11 cellular contexts compared by ENCODE assay signal in genomic region chr3:4989649-4989966, GRCh38. TPM values are rescaled to one million over a fixed set of nuclear protein-coding genes. Genes with fewer than 3 reads are reported as not detected.
DNase-seq lines count a peak whose midpoint lies in the region; ATAC-seq, FAIRE-seq and TF ChIP-seq lines count a peak whose summit lies in the region.
"Had no signal": no experiment of that assay in that cellular context is flagged by ENCODE, and none has a peak within 500 bp of the region (broad histone marks: within the 10 kb centered on the region; RNA-seq: fewer than 3 reads in every experiment).

No MANE protein-coding gene starts in this region.

- no peak overlapping the region for H3K14ac ChIP-seq in H9 (ENCODE audit: insufficient read depth, low read length)

- no peak overlapping the region for H4K8ac ChIP-seq in H9 (replicated peaks; ENCODE audit: insufficient read length, low read depth, low read length)

- H4K5ac ChIP-seq in H9 (ENCODE audit: insufficient read length, low read depth, low read length) = no peak overlapping the region

- POLR2A ChIA-PET in A549 (lab: Yijun Ruan, JAX) = interaction anchor here (13.9 kb wide), 1 partner anchor 34 kb away, joined by 367 read pairs; no protein-coding TSS in a partner anchor

- no peak overlapping the region for H2AFZ ChIP-seq in H9 (ENCODE audit: low read length)

- peak overlapping the region; percentile 96 to 98 for H3K27ac ChIP-seq in A549
- no peak overlapping the region for H3K27ac ChIP-seq in H9 (ENCODE audit: insufficient read length, low read depth, low read length)
- peak overlapping the region; percentile 100 for H3K27ac ChIP-seq in psoas muscle

- no peaks in the 10 kb centered on the region for H4K20me1 ChIP-seq in H9 (ENCODE audit: control insufficient read depth, insufficient read depth, insufficient read length)

- H4K91ac ChIP-seq in H9 (ENCODE audit: insufficient read length, low read depth, low read length) = no peak overlapping the region

- H3K27ac Mint-ChIP-seq in H9 = no peak overlapping the region
- peak overlapping the region; percentile 80 for H3K27ac Mint-ChIP-seq in dendritic cell treated with granulocyte-macrophage colony-stimulating factor and Interleukin-4, amounts not matched to agents 40 ng/mL and 50 ng/mL, for 4 days

- no peaks in the 10 kb centered on the region for H3K79me2 ChIP-seq in H9 (ENCODE audit: insufficient read depth, low read length)

- no peak overlapping the region for H3K4ac ChIP-seq in H9 (ENCODE audit: low read depth, low read length)

- peaks cover 82% of the 10 kb centered on the region for H3K4me1 ChIP-seq in A549
- H3K4me1 ChIP-seq in H9 (ENCODE audit: insufficient read depth, low read length) = peaks cover 3% of the 10 kb centered on the region; the same call in 1 of the 2 replicates
- peaks cover 62% of the 10 kb centered on the region for H3K4me1 ChIP-seq in psoas muscle

- DNase-seq in A549 (ENCODE audit: low read depth in 1 of 2, low spot score in 1 of 2) (no peak), H9 (no peak), psoas muscle (no peak), SK-N-DZ (ENCODE audit: low spot score) (no peak), dedifferentiated amniotic fluid mesenchymal stem cell (ENCODE audit: extremely low spot score) (no peak)
- DNase-seq in stimulated activated CD4-positive, alpha-beta T cell treated with anti-CD3 and anti-CD28 coated beads, Interleukin-2, amount 100 ng/mL, for 48 hours = no peak
- DNase-seq: NCI-H1694 treated with DMSO at 0.1 percent for 48 hours; stimulated activated CD4-positive, alpha-beta T cell treated with anti-CD3 and anti-CD28 coated beads, Interleukin-12 subunit alpha, Interleukin-12 subunit beta, amount 100 ng/mL, for 4 hours had no signal

- H3K56ac ChIP-seq in H9 (ENCODE audit: insufficient read length, low read depth, low read length) = no peak overlapping the region

- H3K4me1 Mint-ChIP-seq in H9 = peaks cover 14 to 19% of the 10 kb centered on the region in 2 experiments
- H3K4me1 Mint-ChIP-seq in dendritic cell treated with granulocyte-macrophage colony-stimulating factor and Interleukin-4, amounts not matched to agents 40 ng/mL and 50 ng/mL, for 4 days (ENCODE audit: low read depth) = peaks cover 55% of the 10 kb centered on the region

- peak overlapping the region; percentile 26 for H2BK20ac ChIP-seq in H9 (ENCODE audit: low read depth, low read length, poor library complexity, severe bottlenecking)

- no peak overlapping the region for H3K18ac ChIP-seq in H9 (ENCODE audit: insufficient read length, low read depth, low read length)

- CTCF ChIA-PET in A549 (lab: Yijun Ruan, JAX) = interaction anchor here (1.2 to 17.8 kb wide), 3 partner anchors 13 to 273 kb away, joined by 3 to 602 read pairs (median 445); no protein-coding TSS in a partner anchor

- 84% methylated on average over 2 of the region's 2 CpGs for WGBS in A549 (ENCODE audit: missing lambda C conversion rate)
- no CpG with 5 or more reads among the region's 2 CpGs for WGBS in H9 (ENCODE audit: extremely low coverage, insufficient read length, low lambda C conversion rate)
- WGBS in psoas muscle, 3 donors = 64 to 76% (median 65%) methylated on average over 2 of the region's 2 CpGs

- H2BK12ac ChIP-seq in H9 (ENCODE audit: insufficient read length, low read depth, low read length) = no peak overlapping the region

- no peaks in the 10 kb centered on the region for H3K79me1 ChIP-seq in H9 (ENCODE audit: insufficient read depth, low read depth, low read length, poor library complexity, severe bottlenecking)

- H3K23me2 ChIP-seq in H9 (ENCODE audit: insufficient read length, low read depth, low read length, poor library complexity, severe bottlenecking) = peaks cover 4% of the 10 kb centered on the region

- FAIRE-seq in A549 (lab: Jason Lieb, UNC) = no peak

- no peaks in the 10 kb centered on the region for H3K36me3 Mint-ChIP-seq in H9 (ENCODE audit: insufficient read depth in 1 of 3, low read depth in 3 of 3)
- H3K36me3 Mint-ChIP-seq in dendritic cell treated with granulocyte-macrophage colony-stimulating factor and Interleukin-4, amounts not matched to agents 40 ng/mL and 50 ng/mL, for 4 days (ENCODE audit: low read depth) = peaks cover 16% of the 10 kb centered on the region

- H3K4me2 ChIP-seq in A549 (peak overlapping the region; percentile 5; the same call in 1 of the 3 replicates), H9 (ENCODE audit: insufficient read depth, insufficient read length, low read length) (no peak overlapping the region)

- H3K4me3 ChIP-seq in A549 (no peak overlapping the region), psoas muscle (no peak overlapping the region)

- H2BK5ac ChIP-seq in H9 (ENCODE audit: insufficient read length, low read length) = no peak overlapping the region

- no peak for TF ChIP-seq RAD21 in A549 (conservative IDR thresholded peaks at IDR 0.05 in 1 of 2, IDR thresholded peaks at IDR 0.05 in 1 of 2)

- H2BK15ac ChIP-seq in H9 (ENCODE audit: low read depth, low read length) = no peak overlapping the region

- peaks cover 0 to 5% of the 10 kb centered on the region in 2 donors for H3K36me3 ChIP-seq in psoas muscle (ENCODE audit: insufficient read depth in 1 of 2, low read depth in 1 of 2)

- intact Hi-C loops in dendritic cell treated with granulocyte-macrophage colony-stimulating factor and Interleukin-4, amounts not matched to agents 40 ng/mL and 50 ng/mL, for 4 days (cut with micrococcal nuclease) = no loop called here
- intact Hi-C loops in psoas muscle (cut with DNase I) = no loop called here

- H3T11ph ChIP-seq in H9 (ENCODE audit: low read length) = no peak overlapping the region

- no peaks in the 10 kb centered on the region for H3K27me3 ChIP-seq in H9 (ENCODE audit: insufficient read depth, low read length)
- H3K27me3 ChIP-seq in psoas muscle (ENCODE audit: insufficient read depth in 3 of 3, low read length in 2 of 3) = no peaks in the 10 kb centered on the region

- ATAC-seq in A549 (no peak), psoas muscle (no peak), HG03135 (IDR thresholded peaks at IDR 0.05; ENCODE audit: unreplicated experiment) (no peak)

- H3K4me3 Mint-ChIP-seq in H9 = no peak overlapping the region
- H3K4me3 Mint-ChIP-seq in dendritic cell treated with granulocyte-macrophage colony-stimulating factor and Interleukin-4, amounts not matched to agents 40 ng/mL and 50 ng/mL, for 4 days = no peak overlapping the region
- H3K4me3 Mint-ChIP-seq: B cell had no signal

- H3K9me3 ChIP-seq in A549 (no peaks in the 10 kb centered on the region), H9 (ENCODE audit: control insufficient read depth, low read depth, low read length) (no peaks in the 10 kb centered on the region), psoas muscle (no peaks in the 10 kb centered on the region)

- no peak for TF ChIP-seq EP300 in A549 (IDR thresholded peaks at IDR 0.05)

- no peak overlapping the region for H3K9ac ChIP-seq in H9 (ENCODE audit: extremely low read depth, insufficient read length, low read length)

- TF ChIP-seq POLR2A in A549 (IDR thresholded peaks at IDR 0.05; ENCODE audit: low read length) = no peak

- peaks cover 19% of the 10 kb centered on the region for H3K27me3 Mint-ChIP-seq in H9 (ENCODE audit: low read depth)
- H3K27me3 Mint-ChIP-seq in dendritic cell treated with granulocyte-macrophage colony-stimulating factor and Interleukin-4, amounts not matched to agents 40 ng/mL and 50 ng/mL, for 4 days = no peaks in the 10 kb centered on the region
- H3K27me3 Mint-ChIP-seq: B cell had no signal

- no peak for TF ChIP-seq CTCF in A549 (IDR thresholded peaks at IDR 0.05)
- no peak for TF ChIP-seq CTCF in H9 (conservative IDR thresholded peaks at IDR 0.05)
- no peak for TF ChIP-seq CTCF in psoas muscle (IDR thresholded peaks at IDR 0.05)

- H3K9me3 Mint-ChIP-seq in H9 = no peaks in the 10 kb centered on the region
- no peaks in the 10 kb centered on the region for H3K9me3 Mint-ChIP-seq in dendritic cell treated with granulocyte-macrophage colony-stimulating factor and Interleukin-4, amounts not matched to agents 40 ng/mL and 50 ng/mL, for 4 days

- H3K23ac ChIP-seq in H9 (ENCODE audit: insufficient read length, low read depth, low read length) = no peak overlapping the region

- H2BK120ac ChIP-seq in H9 (ENCODE audit: low read depth, low read length, poor library complexity, severe bottlenecking) = no peak overlapping the region

- no peak overlapping the region for H2AK5ac ChIP-seq in H9 (ENCODE audit: insufficient read length, low read length)

TF ChIP-seq in A549, 52 proteins besides CTCF, POLR2A, EP300 and RAD21:
- TF ChIP-seq HOXB13 (CRISPR knock-in tag; IDR thresholded peaks at IDR 0.05; ENCODE audit: low read depth) (no peak), EHF (CRISPR knock-in tag; IDR thresholded peaks at IDR 0.05) (0 out of 2 replicates have a peak, but pooled peaks have one; percentile 30)

RNA-seq across cellular contexts. Expression of gene BHLHE40, which starts 10.4 kb away (rescaled TPM):
- polyA plus RNA-seq in A549 (2011; rRNA removed) (160 and 171 TPM in 2 replicates), A549 (2017; fragmentation: RNase III; extraction: RNeasy Plus Mini Kit Qiagen cat#74134 plus additional on column Dnase treatment) (65.7 to 105 TPM (median 102 TPM) in 3 replicates), psoas muscle (10 to 100 TPM; 16.7 to 65.1 (median 33.5) TPM)
- 90.0 and 114 TPM in 2 replicates for polyA plus RNA-seq in A549 (2012; cell fraction: cytosol; rRNA removed)
- polyA plus RNA-seq in A549 (2012; cell fraction: nucleus; rRNA removed) = 210 and 265 TPM in 2 replicates
- 221 and 248 TPM in 2 replicates for polyA minus RNA-seq in A549 (2011; rRNA and poly(A)+ RNA removed)
- total RNA-seq in H9 (2021) (3.9 and 4.1 TPM in 2 replicates), psoas muscle (100 to 1,000 TPM in 1 of 4 donors, 10 to 100 TPM in 3; 22.7 to 143 (median 77.0) TPM)
- 0.03 and 0.09 TPM in 2 replicates for polyA plus RNA-seq in SK-N-DZ (2014; cell fraction: cytosol; rRNA removed)
- polyA plus RNA-seq in SK-N-DZ (2014; cell fraction: nucleus; rRNA removed) = not detected in 2 replicates
